Comparison of ENCODE assay signal across 1 cellular context in the genomic region with DNA sequence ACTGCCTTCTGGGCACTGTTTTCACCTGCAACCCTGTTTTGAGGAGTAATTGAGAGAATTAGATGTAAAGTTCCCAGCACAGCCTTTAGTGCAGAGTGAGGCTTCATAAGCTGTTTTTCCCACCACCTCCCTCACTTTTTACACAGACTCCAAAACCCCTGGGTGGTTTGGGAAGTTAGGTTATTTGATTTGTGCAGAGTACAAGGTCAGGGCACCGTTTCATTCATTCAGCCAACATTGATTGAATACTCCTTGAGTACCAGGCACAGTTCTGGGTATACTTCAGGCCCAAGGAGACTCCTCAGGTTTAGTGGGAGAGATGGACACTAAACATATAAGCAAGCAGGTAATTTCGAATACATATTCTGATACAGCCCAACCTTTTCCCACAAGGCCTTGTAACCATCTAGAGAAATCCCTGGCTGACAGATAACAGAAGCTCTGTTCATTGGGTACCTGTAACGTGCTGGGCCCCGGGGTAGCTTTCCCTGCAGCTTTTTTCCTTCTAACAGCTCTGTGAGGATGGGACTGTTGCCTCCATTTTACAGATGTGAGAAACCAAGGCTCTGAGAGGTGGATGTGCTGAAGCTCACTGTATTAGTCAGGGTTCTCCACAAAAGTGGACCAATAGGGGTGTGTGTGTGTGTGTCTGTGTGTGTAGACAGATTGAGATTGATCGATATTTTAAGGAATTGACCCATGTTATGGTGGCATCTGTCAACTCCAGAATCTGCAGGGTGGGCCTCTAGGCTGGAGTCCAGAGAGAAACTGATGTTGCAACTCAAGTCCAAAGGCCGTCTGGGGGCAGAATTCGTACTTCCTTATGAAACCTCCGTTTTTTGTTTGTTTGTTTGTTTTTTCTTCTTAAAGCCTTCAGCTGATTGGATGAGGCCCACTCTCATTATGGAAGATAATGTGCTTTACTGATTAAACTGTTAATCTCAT.
TF ChIP-seq lines count a peak whose summit lies in the region.

No MANE protein-coding gene starts in this region.

TF ChIP-seq in HepG2, 621 proteins besides CTCF, POLR2A, EP300 and RAD21 (continued from another document and continues in another):
- TF ChIP-seq, protein P1, sequence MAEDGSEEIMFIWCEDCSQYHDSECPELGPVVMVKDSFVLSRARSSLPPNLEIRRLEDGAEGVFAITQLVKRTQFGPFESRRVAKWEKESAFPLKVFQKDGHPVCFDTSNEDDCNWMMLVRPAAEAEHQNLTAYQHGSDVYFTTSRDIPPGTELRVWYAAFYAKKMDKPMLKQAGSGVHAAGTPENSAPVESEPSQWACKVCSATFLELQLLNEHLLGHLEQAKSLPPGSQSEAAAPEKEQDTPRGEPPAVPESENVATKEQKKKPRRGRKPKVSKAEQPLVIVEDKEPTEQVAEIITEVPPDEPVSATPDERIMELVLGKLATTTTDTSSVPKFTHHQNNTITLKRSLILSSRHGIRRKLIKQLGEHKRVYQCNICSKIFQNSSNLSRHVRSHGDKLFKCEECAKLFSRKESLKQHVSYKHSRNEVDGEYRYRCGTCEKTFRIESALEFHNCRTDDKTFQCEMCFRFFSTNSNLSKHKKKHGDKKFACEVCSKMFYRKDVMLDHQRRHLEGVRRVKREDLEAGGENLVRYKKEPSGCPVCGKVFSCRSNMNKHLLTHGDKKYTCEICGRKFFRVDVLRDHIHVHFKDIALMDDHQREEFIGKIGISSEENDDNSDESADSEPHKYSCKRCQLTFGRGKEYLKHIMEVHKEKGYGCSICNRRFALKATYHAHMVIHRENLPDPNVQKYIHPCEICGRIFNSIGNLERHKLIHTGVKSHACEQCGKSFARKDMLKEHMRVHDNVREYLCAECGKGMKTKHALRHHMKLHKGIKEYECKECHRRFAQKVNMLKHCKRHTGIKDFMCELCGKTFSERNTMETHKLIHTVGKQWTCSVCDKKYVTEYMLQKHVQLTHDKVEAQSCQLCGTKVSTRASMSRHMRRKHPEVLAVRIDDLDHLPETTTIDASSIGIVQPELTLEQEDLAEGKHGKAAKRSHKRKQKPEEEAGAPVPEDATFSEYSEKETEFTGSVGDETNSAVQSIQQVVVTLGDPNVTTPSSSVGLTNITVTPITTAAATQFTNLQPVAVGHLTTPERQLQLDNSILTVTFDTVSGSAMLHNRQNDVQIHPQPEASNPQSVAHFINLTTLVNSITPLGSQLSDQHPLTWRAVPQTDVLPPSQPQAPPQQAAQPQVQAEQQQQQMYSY (CRISPR knock-in tag; IDR thresholded peaks at IDR 0.05) = no peak
- TF ChIP-seq ZNF33A (CRISPR knock-in tag; IDR thresholded peaks at IDR 0.05; ENCODE audit: borderline replicate concordance) (0 out of 2 replicates have a peak, but pooled peaks have one; percentile 60), MAF1 (CRISPR knock-in tag; IDR thresholded peaks at IDR 0.05; ENCODE audit: borderline replicate concordance) (no peak), CBX2 (IDR thresholded peaks at IDR 0.05; ENCODE audit: low read depth, low read length) (no peak), CBX2 (CRISPR knock-in tag; IDR thresholded peaks at IDR 0.05; ENCODE audit: low read depth) (peak; percentile 25; the same call in 1 of the 2 replicates), ZSCAN21 (CRISPR knock-in tag; IDR thresholded peaks at IDR 0.05; ENCODE audit: borderline replicate concordance) (peak; percentile 62; the same call in 1 of the 2 replicates), BCL6 (CRISPR knock-in tag; IDR thresholded peaks at IDR 0.05) (peak; percentile 94), GABPB1 (CRISPR knock-in tag; IDR thresholded peaks at IDR 0.05) (peak; percentile 12; the same call in 1 of the 2 replicates), ZNF790 (CRISPR knock-in tag; IDR thresholded peaks at IDR 0.05; ENCODE audit: borderline replicate concordance) (peak; percentile 30; the same call in 1 of the 2 replicates), GATA4 (IDR thresholded peaks at IDR 0.05; ENCODE audit: borderline replicate concordance, low read depth) (peak; percentile 56; the same call in 1 of the 2 replicates), ZZZ3 (CRISPR knock-in tag; IDR thresholded peaks at IDR 0.05; ENCODE audit: borderline replicate concordance) (no peak), ZNF7 (CRISPR knock-in tag; IDR thresholded peaks at IDR 0.05) (0 out of 2 replicates have a peak, but pooled peaks have one; percentile 2), SMARCE1 (IDR thresholded peaks at IDR 0.05; ENCODE audit: borderline replicate concordance) (no peak), MYNN (CRISPR knock-in tag; IDR thresholded peaks at IDR 0.05; ENCODE audit: low read depth) (no peak), TAF1 (CRISPR knock-in tag; IDR thresholded peaks at IDR 0.05) (no peak), ZNF136 (CRISPR knock-in tag; IDR thresholded peaks at IDR 0.05; ENCODE audit: low read depth) (peak; percentile 91), MIER3 (CRISPR knock-in tag; IDR thresholded peaks at IDR 0.05; ENCODE audit: borderline replicate concordance) (peak; percentile 88; the same call in 1 of the 2 replicates)
- TF ChIP-seq, protein P2, sequence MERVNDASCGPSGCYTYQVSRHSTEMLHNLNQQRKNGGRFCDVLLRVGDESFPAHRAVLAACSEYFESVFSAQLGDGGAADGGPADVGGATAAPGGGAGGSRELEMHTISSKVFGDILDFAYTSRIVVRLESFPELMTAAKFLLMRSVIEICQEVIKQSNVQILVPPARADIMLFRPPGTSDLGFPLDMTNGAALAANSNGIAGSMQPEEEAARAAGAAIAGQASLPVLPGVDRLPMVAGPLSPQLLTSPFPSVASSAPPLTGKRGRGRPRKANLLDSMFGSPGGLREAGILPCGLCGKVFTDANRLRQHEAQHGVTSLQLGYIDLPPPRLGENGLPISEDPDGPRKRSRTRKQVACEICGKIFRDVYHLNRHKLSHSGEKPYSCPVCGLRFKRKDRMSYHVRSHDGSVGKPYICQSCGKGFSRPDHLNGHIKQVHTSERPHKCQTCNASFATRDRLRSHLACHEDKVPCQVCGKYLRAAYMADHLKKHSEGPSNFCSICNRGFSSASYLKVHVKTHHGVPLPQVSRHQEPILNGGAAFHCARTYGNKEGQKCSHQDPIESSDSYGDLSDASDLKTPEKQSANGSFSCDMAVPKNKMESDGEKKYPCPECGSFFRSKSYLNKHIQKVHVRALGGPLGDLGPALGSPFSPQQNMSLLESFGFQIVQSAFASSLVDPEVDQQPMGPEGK (CRISPR knock-in tag; IDR thresholded peaks at IDR 0.05) = peak; percentile 91
- TF ChIP-seq, protein P3, sequence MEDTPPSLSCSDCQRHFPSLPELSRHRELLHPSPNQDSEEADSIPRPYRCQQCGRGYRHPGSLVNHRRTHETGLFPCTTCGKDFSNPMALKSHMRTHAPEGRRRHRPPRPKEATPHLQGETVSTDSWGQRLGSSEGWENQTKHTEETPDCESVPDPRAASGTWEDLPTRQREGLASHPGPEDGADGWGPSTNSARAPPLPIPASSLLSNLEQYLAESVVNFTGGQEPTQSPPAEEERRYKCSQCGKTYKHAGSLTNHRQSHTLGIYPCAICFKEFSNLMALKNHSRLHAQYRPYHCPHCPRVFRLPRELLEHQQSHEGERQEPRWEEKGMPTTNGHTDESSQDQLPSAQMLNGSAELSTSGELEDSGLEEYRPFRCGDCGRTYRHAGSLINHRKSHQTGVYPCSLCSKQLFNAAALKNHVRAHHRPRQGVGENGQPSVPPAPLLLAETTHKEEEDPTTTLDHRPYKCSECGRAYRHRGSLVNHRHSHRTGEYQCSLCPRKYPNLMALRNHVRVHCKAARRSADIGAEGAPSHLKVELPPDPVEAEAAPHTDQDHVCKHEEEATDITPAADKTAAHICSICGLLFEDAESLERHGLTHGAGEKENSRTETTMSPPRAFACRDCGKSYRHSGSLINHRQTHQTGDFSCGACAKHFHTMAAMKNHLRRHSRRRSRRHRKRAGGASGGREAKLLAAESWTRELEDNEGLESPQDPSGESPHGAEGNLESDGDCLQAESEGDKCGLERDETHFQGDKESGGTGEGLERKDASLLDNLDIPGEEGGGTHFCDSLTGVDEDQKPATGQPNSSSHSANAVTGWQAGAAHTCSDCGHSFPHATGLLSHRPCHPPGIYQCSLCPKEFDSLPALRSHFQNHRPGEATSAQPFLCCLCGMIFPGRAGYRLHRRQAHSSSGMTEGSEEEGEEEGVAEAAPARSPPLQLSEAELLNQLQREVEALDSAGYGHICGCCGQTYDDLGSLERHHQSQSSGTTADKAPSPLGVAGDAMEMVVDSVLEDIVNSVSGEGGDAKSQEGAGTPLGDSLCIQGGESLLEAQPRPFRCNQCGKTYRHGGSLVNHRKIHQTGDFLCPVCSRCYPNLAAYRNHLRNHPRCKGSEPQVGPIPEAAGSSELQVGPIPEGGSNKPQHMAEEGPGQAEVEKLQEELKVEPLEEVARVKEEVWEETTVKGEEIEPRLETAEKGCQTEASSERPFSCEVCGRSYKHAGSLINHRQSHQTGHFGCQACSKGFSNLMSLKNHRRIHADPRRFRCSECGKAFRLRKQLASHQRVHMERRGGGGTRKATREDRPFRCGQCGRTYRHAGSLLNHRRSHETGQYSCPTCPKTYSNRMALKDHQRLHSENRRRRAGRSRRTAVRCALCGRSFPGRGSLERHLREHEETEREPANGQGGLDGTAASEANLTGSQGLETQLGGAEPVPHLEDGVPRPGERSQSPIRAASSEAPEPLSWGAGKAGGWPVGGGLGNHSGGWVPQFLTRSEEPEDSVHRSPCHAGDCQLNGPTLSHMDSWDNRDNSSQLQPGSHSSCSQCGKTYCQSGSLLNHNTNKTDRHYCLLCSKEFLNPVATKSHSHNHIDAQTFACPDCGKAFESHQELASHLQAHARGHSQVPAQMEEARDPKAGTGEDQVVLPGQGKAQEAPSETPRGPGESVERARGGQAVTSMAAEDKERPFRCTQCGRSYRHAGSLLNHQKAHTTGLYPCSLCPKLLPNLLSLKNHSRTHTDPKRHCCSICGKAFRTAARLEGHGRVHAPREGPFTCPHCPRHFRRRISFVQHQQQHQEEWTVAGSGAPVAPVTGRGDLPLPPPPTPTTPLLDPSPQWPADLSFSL (CRISPR knock-in tag; IDR thresholded peaks at IDR 0.05) = peak; percentile 99
- TF ChIP-seq, protein P4, sequence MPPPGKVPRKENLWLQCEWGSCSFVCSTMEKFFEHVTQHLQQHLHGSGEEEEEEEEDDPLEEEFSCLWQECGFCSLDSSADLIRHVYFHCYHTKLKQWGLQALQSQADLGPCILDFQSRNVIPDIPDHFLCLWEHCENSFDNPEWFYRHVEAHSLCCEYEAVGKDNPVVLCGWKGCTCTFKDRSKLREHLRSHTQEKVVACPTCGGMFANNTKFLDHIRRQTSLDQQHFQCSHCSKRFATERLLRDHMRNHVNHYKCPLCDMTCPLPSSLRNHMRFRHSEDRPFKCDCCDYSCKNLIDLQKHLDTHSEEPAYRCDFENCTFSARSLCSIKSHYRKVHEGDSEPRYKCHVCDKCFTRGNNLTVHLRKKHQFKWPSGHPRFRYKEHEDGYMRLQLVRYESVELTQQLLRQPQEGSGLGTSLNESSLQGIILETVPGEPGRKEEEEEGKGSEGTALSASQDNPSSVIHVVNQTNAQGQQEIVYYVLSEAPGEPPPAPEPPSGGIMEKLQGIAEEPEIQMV (CRISPR knock-in tag; IDR thresholded peaks at IDR 0.05; ENCODE audit: low read depth) = no peak; the same call in 1 of the 2 replicates
- TF ChIP-seq, protein P5, sequence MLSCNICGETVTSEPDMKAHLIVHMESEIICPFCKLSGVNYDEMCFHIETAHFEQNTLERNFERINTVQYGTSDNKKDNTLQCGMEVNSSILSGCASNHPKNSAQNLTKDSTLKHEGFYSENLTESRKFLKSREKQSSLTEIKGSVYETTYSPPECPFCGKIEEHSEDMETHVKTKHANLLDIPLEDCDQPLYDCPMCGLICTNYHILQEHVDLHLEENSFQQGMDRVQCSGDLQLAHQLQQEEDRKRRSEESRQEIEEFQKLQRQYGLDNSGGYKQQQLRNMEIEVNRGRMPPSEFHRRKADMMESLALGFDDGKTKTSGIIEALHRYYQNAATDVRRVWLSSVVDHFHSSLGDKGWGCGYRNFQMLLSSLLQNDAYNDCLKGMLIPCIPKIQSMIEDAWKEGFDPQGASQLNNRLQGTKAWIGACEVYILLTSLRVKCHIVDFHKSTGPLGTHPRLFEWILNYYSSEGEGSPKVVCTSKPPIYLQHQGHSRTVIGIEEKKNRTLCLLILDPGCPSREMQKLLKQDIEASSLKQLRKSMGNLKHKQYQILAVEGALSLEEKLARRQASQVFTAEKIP (CRISPR knock-in tag; IDR thresholded peaks at IDR 0.05; ENCODE audit: borderline replicate concordance) = no peak
- TF ChIP-seq, protein P6, sequence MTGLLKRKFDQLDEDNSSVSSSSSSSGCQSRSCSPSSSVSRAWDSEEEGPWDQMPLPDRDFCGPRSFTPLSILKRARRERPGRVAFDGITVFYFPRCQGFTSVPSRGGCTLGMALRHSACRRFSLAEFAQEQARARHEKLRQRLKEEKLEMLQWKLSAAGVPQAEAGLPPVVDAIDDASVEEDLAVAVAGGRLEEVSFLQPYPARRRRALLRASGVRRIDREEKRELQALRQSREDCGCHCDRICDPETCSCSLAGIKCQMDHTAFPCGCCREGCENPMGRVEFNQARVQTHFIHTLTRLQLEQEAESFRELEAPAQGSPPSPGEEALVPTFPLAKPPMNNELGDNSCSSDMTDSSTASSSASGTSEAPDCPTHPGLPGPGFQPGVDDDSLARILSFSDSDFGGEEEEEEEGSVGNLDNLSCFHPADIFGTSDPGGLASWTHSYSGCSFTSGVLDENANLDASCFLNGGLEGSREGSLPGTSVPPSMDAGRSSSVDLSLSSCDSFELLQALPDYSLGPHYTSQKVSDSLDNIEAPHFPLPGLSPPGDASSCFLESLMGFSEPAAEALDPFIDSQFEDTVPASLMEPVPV (CRISPR knock-in tag; IDR thresholded peaks at IDR 0.05) = no peak
